Comparison of ENCODE assay signal across 8 cellular contexts in genomic region chr3:177928156-177928555, GRCh38.
DNase-seq lines count a peak whose midpoint lies in the region; ATAC-seq and TF ChIP-seq lines count a peak whose summit lies in the region.

No MANE protein-coding gene starts in this region.

- H3K9me3 ChIP-seq in SJSA1 (replicated peaks) (no peaks in the 10 kb centered on the region), thyroid gland (no peaks in the 10 kb centered on the region), ovary (no peaks in the 10 kb centered on the region)

- no peak overlapping the region for H3K4me3 ChIP-seq in SJSA1
- H3K4me3 ChIP-seq in skin epidermis, result no peak overlapping the region
- no peak overlapping the region for H3K4me3 ChIP-seq in thyroid gland (replicated peaks in 1 of 3)
- no peak overlapping the region for H3K4me3 ChIP-seq in ovary

- TF ChIP-seq EP300 in ovary (IDR thresholded peaks at IDR 0.05), result no peak

- DNase-seq in activated CD4-positive, CD25-positive, alpha-beta regulatory T cell (lab: John Stamatoyannopoulos, UW), result no peak
- DNase-seq in SJSA1 (ENCODE audit: low read depth in 1 of 2, low spot score in 2 of 2) (peak in 1 of 2 experiments; percentile 46), thyroid gland (no peak), ovary (no peak)
- no peak for DNase-seq in stimulated activated CD4-positive, alpha-beta T cell treated with anti-CD3 and anti-CD28 coated beads, Interleukin-4, amount 100 ng/mL, for 4 hours

- 73 to 81% methylated on average over 4 of the region's 4 CpGs for WGBS in thyroid gland, 2 donors
- WGBS in ovary, 3 donors, result 71 to 79% (median 76%) methylated on average over 4 of the region's 4 CpGs

- no peaks in the 10 kb centered on the region for H3K27me3 ChIP-seq in SJSA1 (replicated peaks)
- no peaks in the 10 kb centered on the region for H3K27me3 ChIP-seq in thyroid gland
- no peaks in the 10 kb centered on the region for H3K27me3 ChIP-seq in ovary

- ATAC-seq in activated CD4-positive, CD25-positive, alpha-beta regulatory T cell treated with anti-CD3 and anti-CD28 coated beads, Interleukin-2, amount 50 U/mL, for 24 hours, result peak; percentile 66 to 72
- peak; percentile 68 for ATAC-seq in HG02840 (IDR thresholded peaks at IDR 0.05; ENCODE audit: low FRiP score, unreplicated experiment)

- H3K4me1 ChIP-seq in SJSA1 (replicated peaks) (peaks cover 20% of the 10 kb centered on the region), thyroid gland (peaks cover 27 to 47% of the 10 kb centered on the region in 2 donors), ovary (ENCODE audit: insufficient read depth) (no peaks in the 10 kb centered on the region)

- TF ChIP-seq POLR2A in thyroid gland (IDR thresholded peaks at IDR 0.05), result no peak
- no peak for TF ChIP-seq POLR2A in ovary (IDR thresholded peaks at IDR 0.05)

- no peak for TF ChIP-seq CTCF in thyroid gland (IDR thresholded peaks at IDR 0.05)
- TF ChIP-seq CTCF in ovary (IDR thresholded peaks at IDR 0.05), result no peak

- intact Hi-C loops in thyroid gland (cut with DNase I) (no loop called here), ovary (cut with DNase I) (no loop called here)

- peak overlapping the region; percentile 39 for H3K27ac ChIP-seq in SJSA1
- H3K27ac ChIP-seq in skin epidermis, result peak overlapping the region in 16 of 21 experiments; percentile 6 to 77 (median 46)
- no peak overlapping the region for H3K27ac ChIP-seq in thyroid gland
- no peak overlapping the region for H3K27ac ChIP-seq in ovary

- H3K36me3 ChIP-seq in SJSA1 (no peaks in the 10 kb centered on the region), thyroid gland (no peaks in the 10 kb centered on the region), ovary (no peaks in the 10 kb centered on the region)

Comparison
In these comparisons a context has a peak if more than half of its experiments do, and no peak if none do; other contexts are left out.
1. H3K27ac ChIP-seq: peak in SJSA1 (single experiment) and skin epidermis (16 of 21); none in thyroid gland (0 of 3) and ovary (0 of 2).